ENCODE assay signal across 16 cellular contexts in genomic region chr10:105041956-105042355, GRCh38.
DNase-seq lines count a peak whose midpoint lies in the region; ATAC-seq and TF ChIP-seq lines count a peak whose summit lies in the region.
"Had no signal": no experiment of that assay in that cellular context is flagged by ENCODE, and none has a peak within 500 bp of the region (broad histone marks: within the 10 kb centered on the region; RNA-seq: fewer than 3 reads in every experiment).

No MANE protein-coding gene starts in this region.

- H3K9me3 ChIP-seq in mammary epithelial cell (replicated peaks; ENCODE audit: insufficient read depth, low read length) = no peaks in the 10 kb centered on the region

- in situ Hi-C loops in mammary epithelial cell (cut with MboI; ENCODE audit: low sequenced_read_pairs in 2 of 2) = no loop called here

- H3K4me3 ChIP-seq in mammary epithelial cell (replicated peaks in 1 of 3; ENCODE audit: insufficient read depth in 1 of 3, low read depth in 2 of 3, low read length in 3 of 3) = no peak overlapping the region
- H3K4me3 ChIP-seq in kidney epithelial cell (ENCODE audit: low read depth, low read length) = no peak overlapping the region

- H3K4me2 ChIP-seq in mammary epithelial cell (ENCODE audit: insufficient read depth, low read depth, low read length) = no peak overlapping the region

- H3K4me1 ChIP-seq in mammary epithelial cell (ENCODE audit: insufficient read depth, low read length) = no peaks in the 10 kb centered on the region

- TF ChIP-seq CTCF in mammary epithelial cell (conservative IDR thresholded peaks at IDR 0.05 in 1 of 2, IDR thresholded peaks at IDR 0.05 in 1 of 2; ENCODE audit: extremely low read depth in 1 of 2, insufficient read depth in 1 of 2, low read depth in 1 of 2, low read length in 2 of 2) = no peak
- TF ChIP-seq CTCF in kidney epithelial cell (IDR thresholded peaks at IDR 0.05; ENCODE audit: insufficient read depth, low read length, poor library complexity, severe bottlenecking) = no peak

- dilution Hi-C loops in mammary epithelial cell (cut with HindIII; ENCODE audit: low sequenced_read_pairs) = no loop called here

- intact Hi-C loops in mammary epithelial cell (cut with micrococcal nuclease) = no loop called here

- H2AFZ ChIP-seq in mammary epithelial cell (ENCODE audit: low read depth, low read length) = no peak overlapping the region

- 63% methylated on average over 1 of the region's 1 CpG for whole genome bisulfite sequencing in mammary epithelial cell (ENCODE audit: low coverage, missing lambda C conversion rate)

- ATAC-seq in HG03520 (IDR thresholded peaks at IDR 0.05; ENCODE audit: unreplicated experiment) = no peak

- no peaks in the 10 kb centered on the region for H4K20me1 ChIP-seq in mammary epithelial cell (ENCODE audit: insufficient read depth, low read length)

- no peaks in the 10 kb centered on the region for H3K79me2 ChIP-seq in mammary epithelial cell (ENCODE audit: insufficient read depth, low read length)

- CTCF ChIA-PET in mammary epithelial cell (lab: Charles Lee; ENCODE audit: low non-redundant PET) = no interaction called here

- no TSS peak for BruUV-seq in mammary epithelial cell (replicated peaks; lab: Mats Ljungman, UMichigan)

- peak; percentile 8 for DNase-seq in A172 (ENCODE audit: low spot score)
- peak; percentile 18 for DNase-seq in M059J (ENCODE audit: low read depth)
- peak; percentile 72 for DNase-seq in mammary epithelial cell
- DNase-seq in kidney epithelial cell (ENCODE audit: low read depth) = peak; percentile 81
- no peak for DNase-seq in NOMO-1 treated with dmso at 0.1 percent for 144 hours (lab: John Stamatoyannopoulos, UW; ENCODE audit: unreplicated experiment)
- no peak for DNase-seq in midbrain (lab: John Stamatoyannopoulos, UW)
- no peak for DNase-seq in activated CD4-positive, CD25-positive, alpha-beta regulatory T cell treated with anti-CD3 and anti-CD28 coated beads, Interleukin-2, amount 50 U/mL, for 72 hours
- DNase-seq: HFFc6; Kasumi-1; MV-4-11; NCI-H1417; NCI-H187 treated with DMSO at 0.1 percent for 48 hours; NCI-H345; NK-92 treated with Interleukin-12 subunit alpha and Interleukin-12 subunit beta, amount 100 ng/mL, for 24 hours had no signal

- H3K27me3 ChIP-seq in mammary epithelial cell (ENCODE audit: insufficient read depth, low read length) (no peaks in the 10 kb centered on the region), kidney epithelial cell (ENCODE audit: control insufficient read depth, insufficient read depth, low read length) (no peaks in the 10 kb centered on the region)

- H3K36me3 ChIP-seq in mammary epithelial cell (ENCODE audit: insufficient read depth, low read length) = no peaks in the 10 kb centered on the region
- no peaks in the 10 kb centered on the region for H3K36me3 ChIP-seq in kidney epithelial cell (ENCODE audit: control insufficient read depth, insufficient read depth, low read length)

- no peak overlapping the region for H3K27ac ChIP-seq in mammary epithelial cell (ENCODE audit: insufficient read depth, low read depth, low read length)
- H3K27ac ChIP-seq: C4-2B had no signal

- H3K9ac ChIP-seq in mammary epithelial cell (ENCODE audit: insufficient read depth, low read length) = no peak overlapping the region

Comparison
In these comparisons a context has a peak if more than half of its experiments do, and no peak if none do; other contexts are left out.
1. DNase-seq: peak in A172 (single experiment), M059J (single experiment), mammary epithelial cell (single experiment) and kidney epithelial cell (single experiment); none in NOMO-1 treated with dmso at 0.1 percent for 144 hours (single experiment), midbrain (single experiment) and activated CD4-positive, CD25-positive, alpha-beta regulatory T cell treated with anti-CD3 and anti-CD28 coated beads, Interleukin-2, amount 50 U/mL, for 72 hours (single experiment).